Comparison of ENCODE assay signal across 8 cellular contexts in the genomic region with DNA sequence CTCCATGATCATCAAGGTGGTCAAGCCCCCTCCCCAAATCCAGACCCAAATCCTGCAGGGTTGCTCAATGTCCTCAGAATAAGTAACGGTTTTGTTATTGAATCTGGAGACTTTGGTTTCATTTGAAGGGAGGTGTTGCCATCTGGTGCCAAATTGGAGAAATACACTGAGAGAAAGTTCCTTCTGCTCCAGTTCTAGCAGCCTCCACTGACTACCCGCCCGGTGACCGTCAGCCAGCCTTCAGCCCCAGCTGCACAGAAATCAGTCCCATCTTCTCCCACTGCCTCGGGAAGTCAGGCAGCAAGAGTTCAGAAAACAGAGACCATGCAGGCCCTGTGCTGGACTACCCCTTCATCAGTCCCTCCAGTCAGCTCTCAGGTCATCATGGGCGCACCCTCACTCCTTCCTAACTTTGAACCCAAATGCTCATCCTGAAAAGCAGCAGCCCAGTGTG. TPM values are rescaled to one million over a fixed set of nuclear protein-coding genes. Genes with fewer than 3 reads are reported as not detected.
DNase-seq lines count a peak whose midpoint lies in the region; ATAC-seq, FAIRE-seq and TF ChIP-seq lines count a peak whose summit lies in the region.

No MANE protein-coding gene starts in this region.

- H3K9me3 Mint-ChIP-seq in naive B cell, result no peaks in the 10 kb centered on the region

- H3K27me3 Mint-ChIP-seq in naive B cell, result peaks cover 0 to 21% (median 7%) of the 10 kb centered on the region in 3 donors

- TF ChIP-seq CTCF in WI38 (IDR thresholded peaks at IDR 0.05; ENCODE audit: low read depth, low read length) (peak; percentile 41; the same call in 1 of the 2 replicates), esophagus squamous epithelium (IDR thresholded peaks at IDR 0.05) (peak; percentile 61 to 82 (median 74))

- peak in 1 of 2 donors; percentile 51 for ATAC-seq in naive B cell (ENCODE audit: low read depth in 2 of 2)
- no peak for ATAC-seq in HG02884 (IDR thresholded peaks at IDR 0.05; ENCODE audit: unreplicated experiment)
- no peak for ATAC-seq in GM18873 (IDR thresholded peaks at IDR 0.05; ENCODE audit: low FRiP score, unreplicated experiment)

- peak; percentile 48 for FAIRE-seq in H54 (lab: Jason Lieb, UNC)

- H3K36me3 Mint-ChIP-seq in naive B cell, result no peaks in the 10 kb centered on the region

- H3K9me3 ChIP-seq in esophagus squamous epithelium, result no peaks in the 10 kb centered on the region

- peaks cover 0 to 25% (median 10%) of the 10 kb centered on the region in 3 donors for H3K4me1 ChIP-seq in esophagus squamous epithelium

- WGBS in esophagus squamous epithelium, 2 donors, result 3 to 20% methylated on average over 5 to 6 of the region's 6 CpGs

- peaks cover 0 to 11% (median 0%) of the 10 kb centered on the region in 4 donors for H3K27me3 ChIP-seq in esophagus squamous epithelium

- TF ChIP-seq POLR2A in H54 (IDR thresholded peaks at IDR 0.05; ENCODE audit: low read depth, low read length) (no peak), esophagus squamous epithelium (IDR thresholded peaks at IDR 0.05) (no peak)

- H3K4me3 ChIP-seq in WI38 (ENCODE audit: low read depth, low read length), result no peak overlapping the region
- H3K4me3 ChIP-seq in esophagus squamous epithelium, result no peak overlapping the region

- H3K27ac ChIP-seq in esophagus squamous epithelium, result no peak overlapping the region

- intact Hi-C loops in esophagus squamous epithelium (cut with DNase I), result loop anchor here (5.0 kb wide), 2 partner anchors 214 to 234 kb away; no protein-coding TSS in a partner anchor

- no peak overlapping the region for H3K27ac Mint-ChIP-seq in naive B cell

- peaks cover 6 to 8% (median 7%) of the 10 kb centered on the region in 3 donors for H3K4me1 Mint-ChIP-seq in naive B cell

- DNase-seq in EL (peak; percentile 68), H54 (ENCODE audit: insufficient read length, low spot score) (peak; percentile 38), NCI-H2107 (lab: John Stamatoyannopoulos, UW) (peak; percentile 35), esophagus squamous epithelium (lab: John Stamatoyannopoulos, UW) (no peak), naive B cell (peak; percentile 47)

- no peaks in the 10 kb centered on the region for H3K36me3 ChIP-seq in esophagus squamous epithelium

- no peak overlapping the region for H3K4me3 Mint-ChIP-seq in naive B cell

RNA-seq across cellular contexts. Expression of a gene that starts 38.7 kb away (rescaled TPM):
- total RNA-seq in esophagus squamous epithelium, result 10 to 100 TPM in 1 of 4 donors, 1 to 10 TPM in 2, under 1 TPM in 1; 0.53 to 16.8 (median 6.4) TPM
- not detected for polyA plus RNA-seq in naive B cell (ENCODE audit: low read depth in 6 of 6)
